Comparison of ENCODE assay signal across 8 cellular contexts in the genomic region with DNA sequence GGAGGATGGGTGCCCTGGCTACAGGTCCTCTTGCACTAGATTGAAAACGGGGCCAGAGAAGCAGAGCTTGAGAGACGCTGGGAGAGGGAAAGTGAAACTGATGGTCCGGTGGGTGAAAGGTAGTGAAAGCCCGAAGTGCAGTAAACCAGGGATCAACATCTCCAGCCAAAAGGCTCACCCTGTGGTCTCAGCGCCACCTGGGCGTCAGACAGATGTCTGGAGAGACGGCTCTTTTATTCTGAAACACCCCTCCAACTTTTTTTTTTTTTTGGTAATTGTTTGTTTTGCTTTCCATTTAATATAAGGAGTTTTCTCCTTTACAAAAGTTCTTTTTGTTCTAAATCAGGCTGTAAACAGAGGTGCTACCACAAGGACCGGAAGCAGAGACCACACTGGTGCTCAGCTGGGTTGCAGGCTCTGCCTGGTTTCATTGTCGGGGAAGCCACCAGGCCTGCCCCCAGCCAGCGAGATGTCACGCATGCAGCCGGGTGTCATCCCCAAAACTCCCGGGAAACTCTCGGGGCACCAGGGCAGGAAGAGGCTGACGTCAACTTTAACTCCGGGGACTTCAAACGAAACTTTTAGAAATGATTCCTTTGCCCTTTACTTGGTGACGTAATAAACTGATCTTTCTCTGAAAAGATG. TPM values are rescaled to one million over a fixed set of nuclear protein-coding genes. Genes with fewer than 3 reads are reported as not detected.
DNase-seq lines count a peak whose midpoint lies in the region; ATAC-seq and TF ChIP-seq lines count a peak whose summit lies in the region.

No MANE protein-coding gene starts in this region.

- no peak overlapping the region for H3K27ac ChIP-seq in RWPE1
- H3K27ac ChIP-seq in heart right ventricle = peak overlapping the region; percentile 37 to 89 (median 76)

- intact Hi-C loops in heart right ventricle (cut with DNase I) (loop anchor here in 2 of 10 donors (2.0 to 5.0 kb wide), 3 partner anchors 36 to 104 kb away; no protein-coding TSS in a partner anchor), posterior cingulate gyrus (cut with DNase I) (no loop called here)

- TF ChIP-seq CTCF in RWPE1 (conservative IDR thresholded peaks at IDR 0.05; ENCODE audit: low read depth) = peak; percentile 43
- peak; percentile 10 to 64 (median 37) for TF ChIP-seq CTCF in heart right ventricle (IDR thresholded peaks at IDR 0.05)

- peak overlapping the region in 9 of 10 donors; percentile 5 to 59 (median 39) for H3K4me3 ChIP-seq in heart right ventricle

- ATAC-seq in GM18858 (IDR thresholded peaks at IDR 0.05; ENCODE audit: unreplicated experiment) = peak; percentile 58
- peak; percentile 66 for ATAC-seq in HG03045 (IDR thresholded peaks at IDR 0.05; ENCODE audit: unreplicated experiment)
- ATAC-seq in heart right ventricle = peak in 7 of 8 donors; percentile 68 to 75 (median 71)

- POLR2A ChIA-PET in RWPE1 (lab: Yijun Ruan, JAX; ENCODE audit: low non-redundant PET) = interaction anchor here (0.6 kb wide), 1 partner anchor 99 kb away, joined by 3 read pairs; no protein-coding TSS in a partner anchor

- no peaks in the 10 kb centered on the region for H3K36me3 ChIP-seq in heart right ventricle

- CTCF ChIA-PET in RWPE1 (lab: Yijun Ruan, JAX) = interaction anchor here (0.6 kb wide), 1 partner anchor 103 kb away, joined by 5 read pairs; no protein-coding TSS in a partner anchor

- WGBS in heart right ventricle, 2 donors = 16 to 29% methylated on average over 18 of the region's 18 CpGs

- no peaks in the 10 kb centered on the region for H3K9me3 ChIP-seq in heart right ventricle

- DNase-seq in AG08396 (ENCODE audit: low spot score) (peak; percentile 61), RWPE1 (ENCODE audit: low spot score) (peak; percentile 30), heart right ventricle (peak; percentile 55 to 69), posterior cingulate gyrus (no peak)
- peak; percentile 94 for DNase-seq in activated naive CD4-positive, alpha-beta T cell treated with Interleukin-2 at 50 U/mL for 16 hours
- peak; percentile 76 to 84 for DNase-seq in stimulated activated CD4-positive, alpha-beta T cell treated with anti-CD3 and anti-CD28 coated beads, Interleukin-15, amount 100 ng/mL, for 1 hour (ENCODE audit: low read depth in 1 of 2, low spot score in 1 of 2)

- H3K4me1 ChIP-seq in heart right ventricle = peaks cover 0 to 52% (median 37%) of the 10 kb centered on the region in 9 donors

- no peaks in the 10 kb centered on the region for H3K27me3 ChIP-seq in heart right ventricle

RNA-seq across cellular contexts. Expression of gene IL2RA, which starts 11.2 kb away (rescaled TPM):
- total RNA-seq in heart right ventricle = 1 to 10 TPM in 5 of 10 donors, under 1 TPM in 5; 0.19 to 9.1 (median 1.0) TPM
- under 1 TPM; 0.36 to 0.73 TPM for polyA plus RNA-seq in heart right ventricle

RNA-seq across cellular contexts. Expression of gene RBM17, which starts 37.9 kb away (rescaled TPM):
- 10 to 100 TPM; 53.4 to 93.2 (median 64.0) TPM for total RNA-seq in heart right ventricle
- 100 to 1,000 TPM in 1 of 2 donors, 10 to 100 TPM in 1; 58.6 to 100 TPM for polyA plus RNA-seq in heart right ventricle

Comparison
In these comparisons a context has a peak if more than half of its experiments do, and no peak if none do; other contexts are left out.
1. DNase-seq: peak in AG08396 (single experiment), RWPE1 (single experiment), activated naive CD4-positive, alpha-beta T cell treated with Interleukin-2 at 50 U/mL for 16 hours (single experiment), heart right ventricle (2 of 2) and stimulated activated CD4-positive, alpha-beta T cell treated with anti-CD3 and anti-CD28 coated beads, Interleukin-15, amount 100 ng/mL, for 1 hour (2 of 2); none in posterior cingulate gyrus (0 of 10).
2. Peak in every context shown above with its lines, with median percentiles within 50 percentile points of each other: ATAC-seq.